Comparison of ENCODE assay signal across 8 cellular contexts in the genomic region with DNA sequence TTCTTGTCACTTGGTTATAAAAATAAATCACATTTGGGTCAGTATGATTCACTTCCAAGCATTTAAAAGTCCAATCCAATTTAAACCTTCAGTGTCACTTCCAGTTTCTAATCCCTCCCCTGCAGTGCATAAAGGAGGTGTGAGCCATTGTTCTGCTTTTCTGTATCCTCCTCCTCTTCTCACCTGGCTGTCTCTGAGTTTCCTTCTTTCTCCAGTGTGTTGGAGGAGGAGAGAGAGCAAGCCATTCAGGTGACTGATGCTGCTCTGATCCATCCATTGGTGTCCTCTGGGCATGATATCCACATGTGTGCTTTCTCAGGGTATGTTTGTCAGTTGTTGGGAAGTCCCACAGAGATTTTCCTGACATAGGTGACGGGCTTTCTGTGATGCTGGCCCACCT. TPM values are rescaled to one million over a fixed set of nuclear protein-coding genes. Genes with fewer than 3 reads are reported as not detected.
DNase-seq lines count a peak whose midpoint lies in the region; ATAC-seq and TF ChIP-seq lines count a peak whose summit lies in the region.

No MANE protein-coding gene starts in this region.

- peak overlapping the region; percentile 89 for H3K4me3 Mint-ChIP-seq in stimulated activated effector memory CD8-positive, alpha-beta T cell treated with anti-CD3 and anti-CD28 coated beads, Interleukin-12 subunit alpha, Interleukin-12 subunit beta, amount 100 ng/mL, for 72 hours

- no peaks in the 10 kb centered on the region; the same call in 1 of the 2 replicates for H3K36me3 ChIP-seq in Panc1 (ENCODE audit: control insufficient read depth, insufficient read depth, low read length)

- H3K27ac ChIP-seq in Panc1 (ENCODE audit: low read length): peak overlapping the region; percentile 89

- H3K9me3 ChIP-seq in Panc1 (ENCODE audit: control insufficient read depth, insufficient read depth, low read depth, low read length): 0 out of 2 replicates have a peak, but pooled peaks cover under 1% of the 10 kb centered on the region

- no peaks in the 10 kb centered on the region for H3K9me3 Mint-ChIP-seq in stimulated activated effector memory CD8-positive, alpha-beta T cell treated with anti-CD3 and anti-CD28 coated beads, Interleukin-12 subunit alpha, Interleukin-12 subunit beta, amount 100 ng/mL, for 72 hours

- in situ Hi-C loops in Panc1 (cut with HindIII; ENCODE audit: low pct_unique_long_range_greater_than_20kb, low sequenced_read_pairs): no loop called here

- H3K36me3 Mint-ChIP-seq in stimulated activated effector memory CD8-positive, alpha-beta T cell treated with anti-CD3 and anti-CD28 coated beads, Interleukin-12 subunit alpha, Interleukin-12 subunit beta, amount 100 ng/mL, for 72 hours: peaks cover 33% of the 10 kb centered on the region

- H3K4me3 ChIP-seq in Panc1 (ENCODE audit: low read depth in 2 of 2, low read length in 2 of 2) (peak overlapping the region; percentile 71 to 79), fibroblast of pulmonary artery (replicated peaks; ENCODE audit: low read depth, low read length) (peak overlapping the region; percentile 72)

- H3K4me1 Mint-ChIP-seq in stimulated activated effector memory CD8-positive, alpha-beta T cell treated with anti-CD3 and anti-CD28 coated beads, Interleukin-12 subunit alpha, Interleukin-12 subunit beta, amount 100 ng/mL, for 72 hours: peaks cover 17% of the 10 kb centered on the region

- POLR2A ChIA-PET in Panc1 (lab: Charles Lee): no interaction called here

- H3K27me3 ChIP-seq in Panc1 (ENCODE audit: control insufficient read depth, insufficient read depth, low read length): no peaks in the 10 kb centered on the region

- TSS peak; percentile 67 for BruUV-seq in Panc1 (replicated peaks; lab: Mats Ljungman, UMichigan)

- CTCF ChIA-PET in Panc1 (lab: Charles Lee): interaction anchor here (0.5 kb wide), 1 partner anchor 286 kb away, joined by 3 read pairs; no protein-coding TSS in a partner anchor

- no peak for ATAC-seq in Panc1
- ATAC-seq in stimulated activated effector memory CD8-positive, alpha-beta T cell treated with anti-CD3 and anti-CD28 coated beads, Interleukin-12 subunit alpha, Interleukin-12 subunit beta, amount 100 ng/mL, for 72 hours: no peak
- no peak for ATAC-seq in HG03342 (IDR thresholded peaks at IDR 0.05; ENCODE audit: unreplicated experiment)

- DNase-seq in NCI-H82 (lab: John Stamatoyannopoulos, UW) (peak; percentile 54), NCI-H82 treated with DMSO at 0.1 percent for 48 hours (lab: John Stamatoyannopoulos, UW; ENCODE audit: unreplicated experiment) (no peak), Panc1 (ENCODE audit: low read depth, low spot score) (no peak), fibroblast of pulmonary artery (ENCODE audit: low read depth) (no peak), NCI-H1092 treated with DMSO at 0.1 percent for 48 hours (lab: John Stamatoyannopoulos, UW) (no peak), SKM-1 (lab: John Stamatoyannopoulos, UW; ENCODE audit: unreplicated experiment) (no peak)
- no peak for DNase-seq in stimulated activated effector memory CD8-positive, alpha-beta T cell treated with anti-CD3 and anti-CD28 coated beads, Interleukin-12 subunit alpha, Interleukin-12 subunit beta, amount 100 ng/mL, for 72 hours (ENCODE audit: low spot score in 2 of 2)

- H3K27ac Mint-ChIP-seq in stimulated activated effector memory CD8-positive, alpha-beta T cell treated with anti-CD3 and anti-CD28 coated beads, Interleukin-12 subunit alpha, Interleukin-12 subunit beta, amount 100 ng/mL, for 72 hours: peak overlapping the region; percentile 97

- H3K4me1 ChIP-seq in Panc1 (ENCODE audit: control insufficient read depth, insufficient read depth, low read length): peaks cover 8% of the 10 kb centered on the region; the same call in 1 of the 2 replicates

- TF ChIP-seq CTCF in Panc1 (IDR thresholded peaks at IDR 0.05): no peak
- TF ChIP-seq CTCF in fibroblast of pulmonary artery (IDR thresholded peaks at IDR 0.05; ENCODE audit: low read length, missing control alignments): no peak

- intact Hi-C loops in Panc1 (cut with micrococcal nuclease; ENCODE audit: unreplicated experiment): no loop called here

RNA-seq across cellular contexts. Expression of gene NUDT15, which starts 1.2 kb away (rescaled TPM):
- 18.9 TPM for total RNA-seq in Panc1 (2021; ENCODE audit: unreplicated experiment)
- polyA plus RNA-seq in Panc1 (2012; ENCODE audit: insufficient read length): 6.8 TPM

RNA-seq across cellular contexts. Expression of gene SUCLA2, which starts 37.7 kb away (rescaled TPM):
- 28.1 TPM for total RNA-seq in Panc1 (2021; ENCODE audit: unreplicated experiment)
- polyA plus RNA-seq in Panc1 (2012; ENCODE audit: insufficient read length): 27.1 TPM

RNA-seq across cellular contexts. Expression of gene MED4, which starts 56.1 kb away (rescaled TPM):
- 26.5 TPM for total RNA-seq in Panc1 (2021; ENCODE audit: unreplicated experiment)
- polyA plus RNA-seq in Panc1 (2012; ENCODE audit: insufficient read length): 20.8 TPM
